Comparison of ENCODE assay signal across 1 cellular context in genomic region chr10:27911006-27911405, GRCh38.
TF ChIP-seq lines count a peak whose summit lies in the region.

No MANE protein-coding gene starts in this region.

TF ChIP-seq in SK-N-SH, 30 proteins besides CTCF, POLR2A, EP300 and RAD21 (continued from another document):
- TF ChIP-seq IRF3 (IDR thresholded peaks at IDR 0.05; ENCODE audit: low read depth, low read length) (no peak), JUND (IDR thresholded peaks at IDR 0.05) (no peak)
